ENCODE assay signal across 22 cellular contexts in the genomic region with DNA sequence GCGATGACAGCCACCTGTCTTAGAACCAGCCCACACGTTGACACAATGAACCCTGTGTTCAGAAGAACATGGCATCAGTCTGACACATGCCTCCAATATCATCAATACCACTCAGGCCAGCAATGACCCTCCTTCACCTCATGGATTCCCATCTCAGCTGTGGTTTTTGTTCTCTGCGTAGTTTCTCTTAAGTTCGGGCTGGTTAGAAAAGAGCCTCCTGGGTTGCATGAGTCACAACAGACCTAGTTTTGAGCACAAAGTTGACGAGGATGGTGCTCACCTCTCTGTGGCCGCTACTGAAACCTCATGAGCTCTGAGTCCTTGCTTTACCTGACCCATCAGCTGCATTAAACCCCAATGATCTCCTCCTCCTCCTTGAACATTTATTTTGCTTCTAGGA.
"Had no signal": no experiment of that assay in that cellular context is flagged by ENCODE, and none has a peak within 500 bp of the region (broad histone marks: within the 10 kb centered on the region; RNA-seq: fewer than 3 reads in every experiment).

No MANE protein-coding gene starts in this region.

- H3K4me3 Mint-ChIP-seq: memory B cell; natural killer cell; neural crest cell; stimulated activated naive B cell treated with anti-CD40 and anti-IgM and Interleukin-4, amounts not matched to agents 10 μg/mL and 1 μg/mL and 100 μg/mL, for 72 hours; stimulated activated naive CD8-positive, alpha-beta T cell treated with anti-CD3 and anti-CD28 coated beads, Interleukin-15, Interleukin-2, amounts not matched to agents 100 ng/mL and 50 ng/mL, for 24 hours had no signal

- H3K4me3 ChIP-seq: dorsolateral prefrontal cortex, lung, right lobe of liver, thoracic aorta, tibial nerve, upper lobe of left lung had no signal

- FAIRE-seq: frontal cortex, kidney, small intestine, urothelium cell line had no signal

- H3K36me3 Mint-ChIP-seq: memory B cell; natural killer cell; stimulated activated naive B cell treated with anti-CD40 and anti-IgM and Interleukin-4, amounts not matched to agents 10 μg/mL and 1 μg/mL and 100 μg/mL, for 72 hours had no signal

- H3K27ac ChIP-seq: neutrophil, parathyroid adenoma, right lobe of liver, thoracic aorta, tibial nerve, upper lobe of left lung had no signal

- H3K4me1 Mint-ChIP-seq: memory B cell; natural killer cell; stimulated activated naive B cell treated with anti-CD40 and anti-IgM and Interleukin-4, amounts not matched to agents 10 μg/mL and 1 μg/mL and 100 μg/mL, for 72 hours had no signal

- H3K27me3 Mint-ChIP-seq: memory B cell; stimulated activated naive B cell treated with anti-CD40 and anti-IgM and Interleukin-4, amounts not matched to agents 10 μg/mL and 1 μg/mL and 100 μg/mL, for 72 hours; stimulated activated naive CD8-positive, alpha-beta T cell treated with anti-CD3 and anti-CD28 coated beads, Interleukin-15, Interleukin-2, amounts not matched to agents 100 ng/mL and 50 ng/mL, for 24 hours had no signal

- DNase-seq: dorsolateral prefrontal cortex; effector CD4-positive, alpha-beta T cell; kidney; natural killer cell; right lobe of liver; small intestine; stimulated activated CD4-positive, alpha-beta T cell treated with anti-CD3 and anti-CD28 coated beads, Interleukin-15, amount 100 ng/mL, for 24 hours; stimulated activated CD4-positive, alpha-beta T cell treated with anti-CD3 and anti-CD28 coated beads, Interleukin-2, amount 100 ng/mL, for 48 hours; stimulated activated naive B cell treated with anti-CD40 and anti-IgM and Interleukin-4, amounts not matched to agents 10 μg/mL and 1 μg/mL and 100 μg/mL, for 72 hours; upper lobe of left lung had no signal

- H3K27ac Mint-ChIP-seq: memory B cell; natural killer cell; progenitor cell of endocrine pancreas; stimulated activated naive B cell treated with anti-CD40 and anti-IgM and Interleukin-4, amounts not matched to agents 10 μg/mL and 1 μg/mL and 100 μg/mL, for 72 hours; stimulated activated naive CD8-positive, alpha-beta T cell treated with anti-CD3 and anti-CD28 coated beads, Interleukin-15, Interleukin-2, amounts not matched to agents 100 ng/mL and 50 ng/mL, for 24 hours had no signal

- H3K9me3 Mint-ChIP-seq: natural killer cell; neural crest cell; stimulated activated naive CD8-positive, alpha-beta T cell treated with anti-CD3 and anti-CD28 coated beads, Interleukin-15, Interleukin-2, amounts not matched to agents 100 ng/mL and 50 ng/mL, for 24 hours had no signal

- H3K9me3 ChIP-seq: neutrophil, right lobe of liver, thoracic aorta, tibial nerve, upper lobe of left lung had no signal

- ATAC-seq: left lobe of liver; natural killer cell; right lobe of liver; stimulated activated naive B cell treated with anti-CD40 and anti-IgM and Interleukin-4, amounts not matched to agents 10 μg/mL and 1 μg/mL and 100 μg/mL, for 72 hours had no signal

- H3K27me3 ChIP-seq: dorsolateral prefrontal cortex, neutrophil, right lobe of liver, tibial nerve had no signal
